ENCODE assay signal across 17 cellular contexts in the genomic region with DNA sequence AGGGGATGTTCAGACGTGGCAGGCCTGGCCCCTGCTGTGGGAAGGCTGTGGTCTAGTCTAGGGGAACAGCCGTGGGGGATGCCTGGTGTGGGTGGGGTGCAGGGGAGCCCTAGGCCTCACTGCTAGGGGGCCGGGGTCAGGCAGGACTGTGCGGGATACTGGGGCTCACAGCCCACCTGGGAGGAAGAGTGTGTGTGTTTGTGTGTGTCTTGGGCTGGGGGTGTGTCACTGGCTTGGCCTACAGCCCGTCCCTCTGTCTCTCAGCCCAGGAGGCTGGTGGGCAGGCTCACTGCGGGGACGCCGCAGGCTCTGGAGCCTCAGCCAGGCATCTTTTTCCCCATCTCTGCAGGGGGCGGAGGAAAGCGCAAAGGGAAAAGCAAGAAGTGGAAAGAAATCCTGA.
"Had no signal": no experiment of that assay in that cellular context is flagged by ENCODE, and none has a peak within 500 bp of the region (broad histone marks: within the 10 kb centered on the region; RNA-seq: fewer than 3 reads in every experiment).

No MANE protein-coding gene starts in this region.

- H3K4me3 Mint-ChIP-seq: natural killer cell treated with Interleukin-12 subunit alpha and Interleukin-12 subunit beta and Interleukin-15 and Interleukin-18, amount 100 ng/mL, for 72 hours; stimulated activated naive CD8-positive, alpha-beta T cell treated with anti-CD3 and anti-CD28 coated beads, Interleukin-15, Interleukin-2, amounts not matched to agents 100 ng/mL and 50 ng/mL, for 24 hours had no signal

- H3K4me3 ChIP-seq: colonic mucosa, heart left ventricle, mucosa of descending colon, testis, tibial nerve, upper lobe of right lung, vagina had no signal

- DNase-seq: colonic mucosa; dermis blood vessel endothelial cell; erythroblast; hippocampal formation; left colon; mucosa of descending colon; small intestine; stimulated activated CD4-positive, alpha-beta T cell treated with anti-CD3 and anti-CD28 coated beads, Interleukin-12 subunit alpha, Interleukin-12 subunit beta, amount 100 ng/mL, for 4 hours; stimulated activated CD4-positive, alpha-beta T cell treated with anti-CD3 and anti-CD28 coated beads, Interleukin-2, amount 100 ng/mL, for 48 hours; testis; upper lobe of right lung had no signal

- ATAC-seq: heart left ventricle; left colon; mucosa of descending colon; natural killer cell treated with Interleukin-12 subunit alpha and Interleukin-12 subunit beta and Interleukin-15 and Interleukin-18, amount 100 ng/mL, for 72 hours; upper lobe of right lung had no signal

- H3K27ac ChIP-seq: colonic mucosa, neutrophil, testis, tibial nerve, upper lobe of right lung, vagina had no signal

- H3K9me3 ChIP-seq: colonic mucosa, mucosa of descending colon, neutrophil, testis, tibial nerve, upper lobe of right lung, vagina had no signal

- H3K27ac Mint-ChIP-seq: natural killer cell treated with Interleukin-12 subunit alpha and Interleukin-12 subunit beta and Interleukin-15 and Interleukin-18, amount 100 ng/mL, for 72 hours; stimulated activated naive CD8-positive, alpha-beta T cell treated with anti-CD3 and anti-CD28 coated beads, Interleukin-15, Interleukin-2, amounts not matched to agents 100 ng/mL and 50 ng/mL, for 24 hours had no signal

- H3K4me1 ChIP-seq: colonic mucosa, vagina had no signal

- H3K36me3 Mint-ChIP-seq: natural killer cell treated with Interleukin-12 subunit alpha and Interleukin-12 subunit beta and Interleukin-15 and Interleukin-18, amount 100 ng/mL, for 72 hours had no signal

- H3K9me3 Mint-ChIP-seq: natural killer cell treated with Interleukin-12 subunit alpha and Interleukin-12 subunit beta and Interleukin-15 and Interleukin-18, amount 100 ng/mL, for 72 hours; stimulated activated naive CD8-positive, alpha-beta T cell treated with anti-CD3 and anti-CD28 coated beads, Interleukin-15, Interleukin-2, amounts not matched to agents 100 ng/mL and 50 ng/mL, for 24 hours had no signal

- H3K27me3 Mint-ChIP-seq: natural killer cell treated with Interleukin-12 subunit alpha and Interleukin-12 subunit beta and Interleukin-15 and Interleukin-18, amount 100 ng/mL, for 72 hours; stimulated activated naive CD8-positive, alpha-beta T cell treated with anti-CD3 and anti-CD28 coated beads, Interleukin-15, Interleukin-2, amounts not matched to agents 100 ng/mL and 50 ng/mL, for 24 hours had no signal

- H3K36me3 ChIP-seq: colonic mucosa, neutrophil, upper lobe of right lung, vagina had no signal

- H3K27me3 ChIP-seq: colonic mucosa, heart left ventricle, neutrophil, testis, tibial nerve, upper lobe of right lung, vagina had no signal
